ENCODE assay signal across 8 cellular contexts in genomic region chr19:36054119-36054732, GRCh38. TPM values are rescaled to one million over a fixed set of nuclear protein-coding genes. Genes with fewer than 3 reads are reported as not detected.
A peak's percentile ranks its signal among the peaks of the same experiment; 100 is the strongest.
DNase-seq lines count a peak whose midpoint lies in the region; ATAC-seq, FAIRE-seq and TF ChIP-seq lines count a peak whose summit lies in the region.

Gene THAP8 (minus strand): TSS chr19:36054285. CDS start chr19:36054217, 68 bp downstream.

- peak within 1 kb of the TSS; percentile 92 to 97 for H3K27ac ChIP-seq in prostate gland

- H3K27me3 ChIP-seq in prostate gland (replicated peaks; ENCODE audit: insufficient read depth), result no peaks in the 10 kb centered on the region

- DNase-seq in GM13976 (ENCODE audit: low spot score), result peak; percentile 99
- peak; percentile 99 for DNase-seq in NCI-H146 (lab: John Stamatoyannopoulos, UW)
- peak; percentile 100 for DNase-seq in T-helper 1 cell
- DNase-seq in amygdala (lab: John Stamatoyannopoulos, UW), result peak; percentile 94 to 100 (median 99)
- DNase-seq in left ventricle myocardium superior, result peak; percentile 100
- peak; percentile 99 for DNase-seq in prostate gland (ENCODE audit: low spot score)
- peak; percentile 99 for DNase-seq in urothelium cell line (ENCODE audit: low spot score)

- TF ChIP-seq POLR2A in prostate gland (IDR thresholded peaks at IDR 0.05), result peak; percentile 73

- ATAC-seq in HG02870 (IDR thresholded peaks at IDR 0.05; ENCODE audit: unreplicated experiment) (peak; percentile 79), left ventricle myocardium superior (peak; percentile 96)

- H3K9me3 ChIP-seq in prostate gland, result no peaks in the 10 kb centered on the region

- TF ChIP-seq CTCF in GM13976 (IDR thresholded peaks at IDR 0.05; ENCODE audit: borderline replicate concordance, control extremely low read depth, extremely low read depth, insufficient read depth, missing control alignments) (peak; percentile 24), prostate gland (IDR thresholded peaks at IDR 0.05) (peak in 3 of 4 experiments; percentile 49 to 84 (median 61))

- in situ Hi-C loops in GM13976 (cut with MboI; ENCODE audit: low sequenced_read_pairs, unreplicated experiment), result no loop called here

- WGBS in prostate gland, result under 1% methylated on average over 39 of the region's 56 CpGs

- peak within 1 kb of the TSS; percentile 52 to 59 for H3K4me3 ChIP-seq in prostate gland

- H3K4me1 ChIP-seq in prostate gland (replicated peaks), result no peaks in the 10 kb centered on the region

- H3K36me3 ChIP-seq in prostate gland, result no peaks in the 10 kb centered on the region

- intact Hi-C loops in left ventricle myocardium superior (cut with micrococcal nuclease), result no loop called here
- intact Hi-C loops in prostate gland (cut with DNase I), result loop anchor here (1.0 to 10.0 kb wide), 3 partner anchors 42 to 299 kb away; partner anchors contain the start of genes ALKBH6, HSPB6, POLR2I and PROSER3

- FAIRE-seq in urothelium cell line (lab: Jason Lieb, UNC), result peak; percentile 88

RNA-seq across cellular contexts. Expression of gene THAP8, which starts in this region (rescaled TPM):
- total RNA-seq in left ventricle myocardium superior (4.0 TPM), prostate gland (10 to 100 TPM; 12.0 to 21.9 TPM)

Comparison
In these comparisons a context has a peak if more than half of its experiments do, and no peak if none do; other contexts are left out.
1. Peak in every context shown above with its lines: DNase-seq, ATAC-seq, H3K4me3 ChIP-seq and H3K27ac ChIP-seq.